In genomic region chr14:63897706-63898105, GRCh38 we compare ENCODE assay signal across 14 cellular contexts. TPM values are rescaled to one million over a fixed set of nuclear protein-coding genes. Genes with fewer than 3 reads are reported as not detected.
DNase-seq lines count a peak whose midpoint lies in the region; TF ChIP-seq lines count a peak whose summit lies in the region.
"Had no signal": no experiment of that assay in that cellular context is flagged by ENCODE, and none has a peak within 500 bp of the region (broad histone marks: within the 10 kb centered on the region; RNA-seq: fewer than 3 reads in every experiment).

No MANE protein-coding gene starts in this region.

- no peak overlapping the region for H3K23ac ChIP-seq in H9 (ENCODE audit: insufficient read length, low read depth, low read length)

- no peak overlapping the region for H4K5ac ChIP-seq in H9 (ENCODE audit: insufficient read length, low read depth, low read length)

- H3K36me3 ChIP-seq in skeletal muscle tissue (ENCODE audit: control insufficient read depth in 3 of 3, insufficient read depth in 3 of 3, low read length in 3 of 3): no peaks in the 10 kb centered on the region
- H3K36me3 ChIP-seq in sigmoid colon: no peaks in the 10 kb centered on the region

- no peak overlapping the region for H2BK15ac ChIP-seq in H9 (ENCODE audit: low read depth, low read length)

- no peak for TF ChIP-seq POLR2A in sigmoid colon (IDR thresholded peaks at IDR 0.05)

- no peak overlapping the region for H3K14ac ChIP-seq in H9 (ENCODE audit: insufficient read depth, low read length)

- H3K27ac Mint-ChIP-seq in H9: peak overlapping the region; percentile 3 to 90 (median 56); a peak in 3 of 7 replicates
- no peak overlapping the region for H3K27ac Mint-ChIP-seq in activated T-helper 2 cell treated with anti-CD3 and anti-CD28 coated beads, Interferon-gamma antibody, Interleukin-2, Interleukin-4, amounts not matched to agents 10 μg/mL and 5 μg/mL and 100 μg/mL, durations not matched to agents 14 hours and 24 hours and 36 hours
- no peak overlapping the region for H3K27ac Mint-ChIP-seq in activated naive CD4-positive, alpha-beta T cell treated with anti-CD3 and anti-CD28 coated beads for 36 hours
- H3K27ac Mint-ChIP-seq: stimulated activated memory B cell treated with anti-CD40 and anti-IgM and Interleukin-4, amounts not matched to agents 10 μg/mL and 1 μg/mL and 100 μg/mL, for 72 hours had no signal

- no peak overlapping the region for H2BK5ac ChIP-seq in H9 (ENCODE audit: insufficient read length, low read length)

- H2BK12ac ChIP-seq in H9 (ENCODE audit: insufficient read length, low read depth, low read length): no peak overlapping the region

- TF ChIP-seq CTCF in H9 (conservative IDR thresholded peaks at IDR 0.05): no peak
- TF ChIP-seq CTCF in sigmoid colon (IDR thresholded peaks at IDR 0.05): no peak

- H3K79me2 ChIP-seq in H9 (ENCODE audit: insufficient read depth, low read length): no peaks in the 10 kb centered on the region; the same call in 1 of the 2 replicates

- H3K27me3 ChIP-seq in H9 (ENCODE audit: insufficient read depth, low read length): no peaks in the 10 kb centered on the region
- no peaks in the 10 kb centered on the region for H3K27me3 ChIP-seq in skeletal muscle tissue (ENCODE audit: control insufficient read depth in 3 of 3, insufficient read depth in 3 of 3, low read length in 3 of 3)
- no peaks in the 10 kb centered on the region for H3K27me3 ChIP-seq in sigmoid colon

- H4K91ac ChIP-seq in H9 (ENCODE audit: insufficient read length, low read depth, low read length): no peak overlapping the region

- no peak overlapping the region for H2BK120ac ChIP-seq in H9 (ENCODE audit: low read depth, low read length, poor library complexity, severe bottlenecking)

- no peak overlapping the region for H3K4ac ChIP-seq in H9 (ENCODE audit: low read depth, low read length)

- no peak for DNase-seq in H9
- DNase-seq in amniotic epithelial cell (ENCODE audit: low read depth): peak; percentile 92
- peak; percentile 46 for DNase-seq in hepatic stellate cell (ENCODE audit: low spot score)
- DNase-seq in HuH-7.5 (ENCODE audit: low spot score): no peak
- DNase-seq in sigmoid colon: no peak
- no peak for DNase-seq in activated T-helper 2 cell treated with anti-CD3 and anti-CD28 coated beads, Interferon-gamma antibody, Interleukin-2, Interleukin-4, amounts not matched to agents 10 μg/mL and 5 μg/mL and 100 μg/mL, durations not matched to agents 14 hours and 24 hours and 36 hours (ENCODE audit: low spot score)
- no peak for DNase-seq in activated naive CD4-positive, alpha-beta T cell treated with anti-CD3 and anti-CD28 coated beads for 36 hours
- DNase-seq: activated CD4-positive, alpha-beta T cell treated with anti-CD3 and anti-CD28 coated beads for 1 hour; activated effector memory CD4-positive, alpha-beta T cell treated with Interleukin-2 at 50 U/mL for 16 hours; DMS153; effector CD8-positive, alpha-beta T cell; NCI-H510A had no signal

- no peaks in the 10 kb centered on the region for H3K9me3 ChIP-seq in H9 (ENCODE audit: control insufficient read depth, low read depth, low read length)
- H3K9me3 ChIP-seq in skeletal muscle tissue (ENCODE audit: control insufficient read depth in 3 of 3, low read length in 3 of 3): no peaks in the 10 kb centered on the region
- H3K9me3 ChIP-seq in sigmoid colon: no peaks in the 10 kb centered on the region

- H2BK20ac ChIP-seq in H9 (ENCODE audit: low read depth, low read length, poor library complexity, severe bottlenecking): no peak overlapping the region

- no peak overlapping the region for H3K9ac ChIP-seq in H9 (ENCODE audit: extremely low read depth, insufficient read length, low read length)
- H3K9ac ChIP-seq in skeletal muscle tissue (ENCODE audit: low read depth in 1 of 3, low read length in 3 of 3): no peak overlapping the region

- CTCF ChIA-PET in activated naive CD4-positive, alpha-beta T cell treated with anti-CD3 and anti-CD28 coated beads for 36 hours (lab: Charles Lee): interaction anchor here (0.7 to 1.2 kb wide), 2 partner anchors 9 to 375 kb away, joined by 3 to 5 read pairs; no protein-coding TSS in a partner anchor

- H3K4me2 ChIP-seq in H9 (ENCODE audit: insufficient read depth, insufficient read length, low read length): no peak overlapping the region

- no peak overlapping the region for H3K18ac ChIP-seq in H9 (ENCODE audit: insufficient read length, low read depth, low read length)

- H4K20me1 ChIP-seq in H9 (ENCODE audit: control insufficient read depth, insufficient read depth, insufficient read length): no peaks in the 10 kb centered on the region

- no peak overlapping the region for H3K4me3 Mint-ChIP-seq in H9
- H3K4me3 Mint-ChIP-seq in activated T-helper 2 cell treated with anti-CD3 and anti-CD28 coated beads, Interferon-gamma antibody, Interleukin-2, Interleukin-4, amounts not matched to agents 10 μg/mL and 5 μg/mL and 100 μg/mL, durations not matched to agents 14 hours and 24 hours and 36 hours (ENCODE audit: low read depth): no peak overlapping the region
- no peak overlapping the region for H3K4me3 Mint-ChIP-seq in activated naive CD4-positive, alpha-beta T cell treated with anti-CD3 and anti-CD28 coated beads for 36 hours
- H3K4me3 Mint-ChIP-seq: stimulated activated memory B cell treated with anti-CD40 and anti-IgM and Interleukin-4, amounts not matched to agents 10 μg/mL and 1 μg/mL and 100 μg/mL, for 72 hours had no signal

- no peaks in the 10 kb centered on the region for H3K27me3 Mint-ChIP-seq in H9 (ENCODE audit: low read depth)
- H3K27me3 Mint-ChIP-seq in activated T-helper 2 cell treated with anti-CD3 and anti-CD28 coated beads, Interferon-gamma antibody, Interleukin-2, Interleukin-4, amounts not matched to agents 10 μg/mL and 5 μg/mL and 100 μg/mL, durations not matched to agents 14 hours and 24 hours and 36 hours (ENCODE audit: low read depth): peaks cover 2% of the 10 kb centered on the region
- no peaks in the 10 kb centered on the region for H3K27me3 Mint-ChIP-seq in activated naive CD4-positive, alpha-beta T cell treated with anti-CD3 and anti-CD28 coated beads for 36 hours (ENCODE audit: low read depth)
- H3K27me3 Mint-ChIP-seq: stimulated activated memory B cell treated with anti-CD40 and anti-IgM and Interleukin-4, amounts not matched to agents 10 μg/mL and 1 μg/mL and 100 μg/mL, for 72 hours had no signal

- no peaks in the 10 kb centered on the region for H3K23me2 ChIP-seq in H9 (ENCODE audit: insufficient read length, low read depth, low read length, poor library complexity, severe bottlenecking)

- no peak for TF ChIP-seq EP300 in sigmoid colon (IDR thresholded peaks at IDR 0.05)

- no peaks in the 10 kb centered on the region for H3K79me1 ChIP-seq in H9 (ENCODE audit: insufficient read depth, low read depth, low read length, poor library complexity, severe bottlenecking)

- no peak overlapping the region for H2AK5ac ChIP-seq in H9 (ENCODE audit: insufficient read length, low read length)

- H3K4me1 Mint-ChIP-seq in H9: peaks cover 17 to 19% of the 10 kb centered on the region in 2 experiments
- peaks cover 10% of the 10 kb centered on the region for H3K4me1 Mint-ChIP-seq in activated T-helper 2 cell treated with anti-CD3 and anti-CD28 coated beads, Interferon-gamma antibody, Interleukin-2, Interleukin-4, amounts not matched to agents 10 μg/mL and 5 μg/mL and 100 μg/mL, durations not matched to agents 14 hours and 24 hours and 36 hours (ENCODE audit: low read depth)
- peaks cover 17% of the 10 kb centered on the region for H3K4me1 Mint-ChIP-seq in activated naive CD4-positive, alpha-beta T cell treated with anti-CD3 and anti-CD28 coated beads for 36 hours (ENCODE audit: low read depth)

- no peak overlapping the region for H2AFZ ChIP-seq in H9 (ENCODE audit: low read length)

- H3K56ac ChIP-seq in H9 (ENCODE audit: insufficient read length, low read depth, low read length): no peak overlapping the region

- H3K27ac ChIP-seq in H9 (ENCODE audit: insufficient read length, low read depth, low read length) (no peak overlapping the region), skeletal muscle tissue (ENCODE audit: low read depth, low read length) (peak overlapping the region; percentile 45), sigmoid colon (peak overlapping the region in 2 of 4 donors; percentile 8 to 25)

- peaks cover 0 to 4% of the 10 kb centered on the region in 2 experiments; a peak in 2 of 5 replicates for H3K9me3 Mint-ChIP-seq in H9
- no peaks in the 10 kb centered on the region for H3K9me3 Mint-ChIP-seq in activated T-helper 2 cell treated with anti-CD3 and anti-CD28 coated beads, Interferon-gamma antibody, Interleukin-2, Interleukin-4, amounts not matched to agents 10 μg/mL and 5 μg/mL and 100 μg/mL, durations not matched to agents 14 hours and 24 hours and 36 hours
- H3K9me3 Mint-ChIP-seq in activated naive CD4-positive, alpha-beta T cell treated with anti-CD3 and anti-CD28 coated beads for 36 hours: no peaks in the 10 kb centered on the region
- H3K9me3 Mint-ChIP-seq: stimulated activated memory B cell treated with anti-CD40 and anti-IgM and Interleukin-4, amounts not matched to agents 10 μg/mL and 1 μg/mL and 100 μg/mL, for 72 hours had no signal

- H3T11ph ChIP-seq in H9 (ENCODE audit: low read length): no peak overlapping the region

- intact Hi-C loops in sigmoid colon (cut with DNase I): no loop called here
- intact Hi-C loops in activated T-helper 2 cell treated with anti-CD3 and anti-CD28 coated beads, Interferon-gamma antibody, Interleukin-2, Interleukin-4, amounts not matched to agents 10 μg/mL and 5 μg/mL and 100 μg/mL, durations not matched to agents 14 hours and 24 hours and 36 hours (cut with micrococcal nuclease): no loop called here
- intact Hi-C loops in activated naive CD4-positive, alpha-beta T cell treated with anti-CD3 and anti-CD28 coated beads for 36 hours (cut with micrococcal nuclease): no loop called here

- H3K4me1 ChIP-seq in H9 (ENCODE audit: insufficient read depth, low read length): peaks cover 3% of the 10 kb centered on the region; the same call in 1 of the 2 replicates
- H3K4me1 ChIP-seq in skeletal muscle tissue (ENCODE audit: control insufficient read depth in 3 of 3, insufficient read depth in 3 of 3, low read length in 3 of 3): peaks cover 22 to 29% (median 23%) of the 10 kb centered on the region in 3 donors
- peaks cover 0 to 51% (median 35%) of the 10 kb centered on the region in 4 donors for H3K4me1 ChIP-seq in sigmoid colon

- H3K36me3 Mint-ChIP-seq in H9 (ENCODE audit: insufficient read depth in 1 of 3, low read depth in 3 of 3): peaks cover 0 to 10% (median 0%) of the 10 kb centered on the region in 3 experiments; a peak in 5 of 7 replicates
- H3K36me3 Mint-ChIP-seq in activated T-helper 2 cell treated with anti-CD3 and anti-CD28 coated beads, Interferon-gamma antibody, Interleukin-2, Interleukin-4, amounts not matched to agents 10 μg/mL and 5 μg/mL and 100 μg/mL, durations not matched to agents 14 hours and 24 hours and 36 hours (ENCODE audit: low read depth): peaks cover 5% of the 10 kb centered on the region
- H3K36me3 Mint-ChIP-seq in activated naive CD4-positive, alpha-beta T cell treated with anti-CD3 and anti-CD28 coated beads for 36 hours (ENCODE audit: low read depth): peaks cover 4% of the 10 kb centered on the region

- no CpG with 5 or more reads among the region's 3 CpGs for WGBS in H9 (ENCODE audit: extremely low coverage, insufficient read length, low lambda C conversion rate)
- 85 to 95% methylated on average over 3 of the region's 3 CpGs for WGBS in sigmoid colon, 2 donors

- no peak overlapping the region for H4K8ac ChIP-seq in H9 (replicated peaks; ENCODE audit: insufficient read length, low read depth, low read length)

- H3K4me3 ChIP-seq in skeletal muscle tissue (ENCODE audit: low read length in 3 of 3): no peak overlapping the region
- H3K4me3 ChIP-seq in sigmoid colon: no peak overlapping the region

RNA-seq across cellular contexts. Expression of gene SYNE2, which starts 44.9 kb away (rescaled TPM):
- total RNA-seq in H9 (2021) (36.9 and 43.3 TPM in 2 replicates), skeletal muscle tissue (81.4 TPM), sigmoid colon (10 to 100 TPM; 40.7 to 70.6 (median 56.2) TPM)
- 10 to 100 TPM; 25.8 to 66.9 (median 45.1) TPM for polyA plus RNA-seq in sigmoid colon
- 15.2 and 16.1 TPM in 2 replicates for total RNA-seq in activated T-helper 2 cell treated with anti-CD3 and anti-CD28 coated beads, Interferon-gamma antibody, Interleukin-2, Interleukin-4, amounts not matched to agents 10 μg/mL and 5 μg/mL and 100 μg/mL, durations not matched to agents 14 hours and 24 hours and 36 hours
- total RNA-seq in activated naive CD4-positive, alpha-beta T cell treated with anti-CD3 and anti-CD28 coated beads for 36 hours: 10 to 100 TPM; 22.1 to 22.3 TPM

Comparison
In these comparisons a context has a peak if more than half of its experiments do, and no peak if none do; other contexts are left out.
1. DNase-seq: peak in amniotic epithelial cell (single experiment) and hepatic stellate cell (single experiment); none in H9 (single experiment), HuH-7.5 (single experiment), sigmoid colon (single experiment), activated T-helper 2 cell treated with anti-CD3 and anti-CD28 coated beads, Interferon-gamma antibody, Interleukin-2, Interleukin-4, amounts not matched to agents 10 μg/mL and 5 μg/mL and 100 μg/mL, durations not matched to agents 14 hours and 24 hours and 36 hours (single experiment) and activated naive CD4-positive, alpha-beta T cell treated with anti-CD3 and anti-CD28 coated beads for 36 hours (single experiment).
2. H3K27ac Mint-ChIP-seq: peak in H9 (3 of 3); none in activated T-helper 2 cell treated with anti-CD3 and anti-CD28 coated beads, Interferon-gamma antibody, Interleukin-2, Interleukin-4, amounts not matched to agents 10 μg/mL and 5 μg/mL and 100 μg/mL, durations not matched to agents 14 hours and 24 hours and 36 hours (single experiment) and activated naive CD4-positive, alpha-beta T cell treated with anti-CD3 and anti-CD28 coated beads for 36 hours (single experiment).